ENCODE assay signal across 29 cellular contexts in the genomic region with DNA sequence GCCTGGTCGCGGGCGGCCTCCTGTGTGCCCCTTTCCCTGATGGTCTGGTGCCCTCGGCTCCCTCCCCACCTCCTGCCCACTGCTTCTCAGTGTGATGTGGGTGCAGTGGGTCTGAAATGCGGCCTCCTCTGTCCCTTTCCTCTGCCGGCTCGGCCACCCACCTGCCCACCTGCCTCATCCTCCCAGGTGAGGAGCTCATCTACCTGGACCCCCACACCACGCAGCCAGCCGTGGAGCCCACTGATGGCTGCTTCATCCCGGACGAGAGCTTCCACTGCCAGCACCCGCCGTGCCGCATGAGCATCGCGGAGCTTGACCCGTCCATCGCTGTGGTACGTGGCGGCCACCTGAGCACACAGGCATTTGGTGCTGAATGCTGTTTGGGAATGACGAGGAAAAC.
"Had no signal": no experiment of that assay in that cellular context is flagged by ENCODE, and none has a peak within 500 bp of the region (broad histone marks: within the 10 kb centered on the region; RNA-seq: fewer than 3 reads in every experiment).

No MANE protein-coding gene starts in this region.

- H3K4me3 ChIP-seq: esophagus muscularis mucosa, gastrocnemius medialis, heart right ventricle, left ventricle myocardium inferior, lower lobe of right lung, neural progenitor cell, pancreas, spleen, testis, tibial nerve had no signal

- H3K36me3 Mint-ChIP-seq: natural killer cell treated with Interleukin-12 subunit alpha and Interleukin-12 subunit beta and Interleukin-15 and Interleukin-18, amount 100 ng/mL, for 72 hours had no signal

- ATAC-seq: effector memory CD8-positive, alpha-beta T cell; gastrocnemius medialis; heart right ventricle; left cardiac atrium; lower lobe of right lung; natural killer cell treated with Interleukin-12 subunit alpha and Interleukin-12 subunit beta and Interleukin-15 and Interleukin-18, amount 100 ng/mL, for 72 hours; pancreas; sciatic nerve; stimulated activated memory B cell treated with anti-CD40 and anti-IgM and Interleukin-4, amounts not matched to agents 10 μg/mL and 1 μg/mL and 100 μg/mL, for 72 hours; stimulated activated naive CD8-positive, alpha-beta T cell treated with anti-CD3 and anti-CD28 coated beads, Interleukin-15, amount 100 ng/mL, for 72 hours had no signal

- H3K27ac Mint-ChIP-seq: dendritic cell treated with granulocyte-macrophage colony-stimulating factor and Interleukin-4, amounts not matched to agents 40 ng/mL and 50 ng/mL, for 4 days; memory B cell; natural killer cell treated with Interleukin-12 subunit alpha and Interleukin-12 subunit beta and Interleukin-15 and Interleukin-18, amount 100 ng/mL, for 72 hours; neural progenitor cell; progenitor cell of endocrine pancreas; stimulated activated memory B cell treated with anti-CD40 and anti-IgM and Interleukin-4, amounts not matched to agents 10 μg/mL and 1 μg/mL and 100 μg/mL, for 72 hours had no signal

- H3K36me3 ChIP-seq: neural progenitor cell had no signal

- H3K4me2 ChIP-seq: neural progenitor cell had no signal

- FAIRE-seq: colon, pancreas had no signal

- H3K27me3 ChIP-seq: esophagus muscularis mucosa, gastrocnemius medialis, heart right ventricle, neural progenitor cell, pancreas, spleen, testis, tibial nerve had no signal

- H3K27ac ChIP-seq: epithelial cell of prostate, esophagus muscularis mucosa, gastrocnemius medialis, heart right ventricle, left ventricle myocardium inferior, lower lobe of right lung, neural progenitor cell, pancreas, spleen, testis, tibial nerve had no signal

- H2AFZ ChIP-seq: neural progenitor cell had no signal

- H3K9me3 ChIP-seq: esophagus muscularis mucosa, gastrocnemius medialis, heart right ventricle, left ventricle myocardium inferior, lower lobe of right lung, pancreas, spleen, testis, tibial nerve had no signal

- H3K4me1 Mint-ChIP-seq: memory B cell had no signal

- H3K9me3 Mint-ChIP-seq: dendritic cell treated with granulocyte-macrophage colony-stimulating factor and Interleukin-4, amounts not matched to agents 40 ng/mL and 50 ng/mL, for 4 days; effector memory CD8-positive, alpha-beta T cell; memory B cell; natural killer cell treated with Interleukin-12 subunit alpha and Interleukin-12 subunit beta and Interleukin-15 and Interleukin-18, amount 100 ng/mL, for 72 hours; neural progenitor cell; stimulated activated memory B cell treated with anti-CD40 and anti-IgM and Interleukin-4, amounts not matched to agents 10 μg/mL and 1 μg/mL and 100 μg/mL, for 72 hours; stimulated activated naive CD8-positive, alpha-beta T cell treated with anti-CD3 and anti-CD28 coated beads, Interleukin-15, amount 100 ng/mL, for 72 hours had no signal

- H3K4me3 Mint-ChIP-seq: dendritic cell treated with granulocyte-macrophage colony-stimulating factor and Interleukin-4, amounts not matched to agents 40 ng/mL and 50 ng/mL, for 4 days; effector memory CD8-positive, alpha-beta T cell; memory B cell; natural killer cell treated with Interleukin-12 subunit alpha and Interleukin-12 subunit beta and Interleukin-15 and Interleukin-18, amount 100 ng/mL, for 72 hours; neural progenitor cell; stimulated activated memory B cell treated with anti-CD40 and anti-IgM and Interleukin-4, amounts not matched to agents 10 μg/mL and 1 μg/mL and 100 μg/mL, for 72 hours; stimulated activated naive CD8-positive, alpha-beta T cell treated with anti-CD3 and anti-CD28 coated beads, Interleukin-15, amount 100 ng/mL, for 72 hours had no signal

- DNase-seq: cerebellar nuclear complex; effector memory CD8-positive, alpha-beta T cell; gastrocnemius medialis; heart right ventricle; hypothalamus; islet precursor cell; left cardiac atrium; left ventricle myocardium inferior; lower lobe of right lung; midbrain; occipital lobe; spleen; stimulated activated CD4-positive, alpha-beta T cell treated with anti-CD3 and anti-CD28 coated beads, Interleukin-15, amount 100 ng/mL, for 24 hours; stimulated activated CD4-positive, alpha-beta T cell treated with anti-CD3 and anti-CD28 coated beads, Interleukin-1b, Interleukin-23, amount 100 ng/mL, for 48 hours; stimulated activated CD4-positive, alpha-beta T cell treated with anti-CD3 and anti-CD28 coated beads, Interleukin-4, amount 100 ng/mL, for 24 hours; stimulated activated naive CD8-positive, alpha-beta T cell treated with anti-CD3 and anti-CD28 coated beads, Interleukin-15, amount 100 ng/mL, for 72 hours; testis had no signal

- H3K4me1 ChIP-seq: esophagus muscularis mucosa, gastrocnemius medialis, heart right ventricle, left ventricle myocardium inferior, lower lobe of right lung, pancreas, spleen, testis, tibial nerve had no signal

- H3K27me3 Mint-ChIP-seq: dendritic cell treated with granulocyte-macrophage colony-stimulating factor and Interleukin-4, amounts not matched to agents 40 ng/mL and 50 ng/mL, for 4 days; effector memory CD8-positive, alpha-beta T cell; memory B cell; natural killer cell treated with Interleukin-12 subunit alpha and Interleukin-12 subunit beta and Interleukin-15 and Interleukin-18, amount 100 ng/mL, for 72 hours; progenitor cell of endocrine pancreas; stimulated activated memory B cell treated with anti-CD40 and anti-IgM and Interleukin-4, amounts not matched to agents 10 μg/mL and 1 μg/mL and 100 μg/mL, for 72 hours; stimulated activated naive CD8-positive, alpha-beta T cell treated with anti-CD3 and anti-CD28 coated beads, Interleukin-15, amount 100 ng/mL, for 72 hours had no signal

- H3K9ac ChIP-seq: neural progenitor cell had no signal
